ENCODE assay signal across 18 cellular contexts in the genomic region with DNA sequence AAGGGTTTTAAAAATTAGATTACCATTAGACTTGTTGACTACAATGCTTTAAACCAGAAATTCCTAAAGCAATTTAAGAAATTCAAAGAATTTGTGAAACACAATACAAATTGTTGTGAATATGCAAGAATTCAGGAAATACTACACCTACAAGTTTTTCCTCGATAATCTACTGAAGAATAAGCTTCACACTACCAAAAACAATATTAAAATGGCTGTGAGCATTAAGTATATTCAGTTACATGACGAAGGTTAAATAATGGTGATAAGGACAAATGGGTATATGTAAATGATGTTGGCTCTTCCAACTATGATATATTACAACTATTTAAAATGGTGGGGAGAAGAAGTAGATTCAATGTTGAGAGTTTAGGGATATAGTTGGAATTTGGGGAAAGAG.
"Had no signal": no experiment of that assay in that cellular context is flagged by ENCODE, and none has a peak within 500 bp of the region (broad histone marks: within the 10 kb centered on the region; RNA-seq: fewer than 3 reads in every experiment).

No MANE protein-coding gene starts in this region.

- H3K27me3 ChIP-seq: foreskin keratinocyte, neutrophil, right lobe of liver, testis, tibial nerve, upper lobe of right lung, vagina had no signal

- H3K9me3 ChIP-seq: mucosa of descending colon, neutrophil, psoas muscle, right lobe of liver, testis, tibial nerve, upper lobe of right lung, vagina had no signal

- DNase-seq: effector memory CD8-positive, alpha-beta T cell; erythroblast; foreskin keratinocyte; mammary epithelial cell; mucosa of descending colon; naive thymus-derived CD8-positive, alpha-beta T cell; psoas muscle; retina; right lobe of liver; stimulated activated CD4-positive, alpha-beta T cell treated with anti-CD3 and anti-CD28 coated beads, Interleukin-4, amount 100 ng/mL, for 1 hour; testis; upper lobe of right lung had no signal

- H3K36me3 ChIP-seq: neutrophil, right lobe of liver, tibial nerve, upper lobe of right lung, vagina had no signal

- ATAC-seq: effector memory CD8-positive, alpha-beta T cell; foreskin keratinocyte; left lobe of liver; mucosa of descending colon; naive thymus-derived CD8-positive, alpha-beta T cell; psoas muscle; right lobe of liver; stimulated activated memory B cell treated with anti-CD40 and anti-IgM and Interleukin-4, amounts not matched to agents 10 μg/mL and 1 μg/mL and 100 μg/mL, for 72 hours; upper lobe of right lung had no signal

- H3K9me3 Mint-ChIP-seq: stimulated activated memory B cell treated with anti-CD40 and anti-IgM and Interleukin-4, amounts not matched to agents 10 μg/mL and 1 μg/mL and 100 μg/mL, for 72 hours; stimulated activated naive CD8-positive, alpha-beta T cell treated with anti-CD3 and anti-CD28 coated beads, Interleukin-15, Interleukin-2, amounts not matched to agents 100 ng/mL and 50 ng/mL, for 24 hours had no signal

- H3K36me3 Mint-ChIP-seq: naive thymus-derived CD8-positive, alpha-beta T cell; stimulated activated memory B cell treated with anti-CD40 and anti-IgM and Interleukin-4, amounts not matched to agents 10 μg/mL and 1 μg/mL and 100 μg/mL, for 72 hours had no signal

- H3K4me1 ChIP-seq: foreskin keratinocyte, psoas muscle, right lobe of liver, testis, tibial nerve, upper lobe of right lung, vagina had no signal

- H3K27ac ChIP-seq: foreskin keratinocyte, neutrophil, psoas muscle, right lobe of liver, testis, tibial nerve, upper lobe of right lung, vagina had no signal

- H3K4me3 Mint-ChIP-seq: effector memory CD8-positive, alpha-beta T cell; naive thymus-derived CD8-positive, alpha-beta T cell; stimulated activated memory B cell treated with anti-CD40 and anti-IgM and Interleukin-4, amounts not matched to agents 10 μg/mL and 1 μg/mL and 100 μg/mL, for 72 hours; stimulated activated naive CD8-positive, alpha-beta T cell treated with anti-CD3 and anti-CD28 coated beads, Interleukin-15, Interleukin-2, amounts not matched to agents 100 ng/mL and 50 ng/mL, for 24 hours had no signal

- H3K4me3 ChIP-seq: mucosa of descending colon, psoas muscle, right lobe of liver, testis, tibial nerve, upper lobe of right lung, vagina had no signal

- H3K4me1 Mint-ChIP-seq: naive thymus-derived CD8-positive, alpha-beta T cell; stimulated activated memory B cell treated with anti-CD40 and anti-IgM and Interleukin-4, amounts not matched to agents 10 μg/mL and 1 μg/mL and 100 μg/mL, for 72 hours had no signal

- H3K27me3 Mint-ChIP-seq: effector memory CD8-positive, alpha-beta T cell; naive thymus-derived CD8-positive, alpha-beta T cell; stimulated activated memory B cell treated with anti-CD40 and anti-IgM and Interleukin-4, amounts not matched to agents 10 μg/mL and 1 μg/mL and 100 μg/mL, for 72 hours; stimulated activated naive CD8-positive, alpha-beta T cell treated with anti-CD3 and anti-CD28 coated beads, Interleukin-15, Interleukin-2, amounts not matched to agents 100 ng/mL and 50 ng/mL, for 24 hours had no signal

- H3K27ac Mint-ChIP-seq: effector memory CD8-positive, alpha-beta T cell; naive thymus-derived CD8-positive, alpha-beta T cell; stimulated activated memory B cell treated with anti-CD40 and anti-IgM and Interleukin-4, amounts not matched to agents 10 μg/mL and 1 μg/mL and 100 μg/mL, for 72 hours; stimulated activated naive CD8-positive, alpha-beta T cell treated with anti-CD3 and anti-CD28 coated beads, Interleukin-15, Interleukin-2, amounts not matched to agents 100 ng/mL and 50 ng/mL, for 24 hours had no signal
